2 cellular contexts compared by ENCODE assay signal in the genomic region with DNA sequence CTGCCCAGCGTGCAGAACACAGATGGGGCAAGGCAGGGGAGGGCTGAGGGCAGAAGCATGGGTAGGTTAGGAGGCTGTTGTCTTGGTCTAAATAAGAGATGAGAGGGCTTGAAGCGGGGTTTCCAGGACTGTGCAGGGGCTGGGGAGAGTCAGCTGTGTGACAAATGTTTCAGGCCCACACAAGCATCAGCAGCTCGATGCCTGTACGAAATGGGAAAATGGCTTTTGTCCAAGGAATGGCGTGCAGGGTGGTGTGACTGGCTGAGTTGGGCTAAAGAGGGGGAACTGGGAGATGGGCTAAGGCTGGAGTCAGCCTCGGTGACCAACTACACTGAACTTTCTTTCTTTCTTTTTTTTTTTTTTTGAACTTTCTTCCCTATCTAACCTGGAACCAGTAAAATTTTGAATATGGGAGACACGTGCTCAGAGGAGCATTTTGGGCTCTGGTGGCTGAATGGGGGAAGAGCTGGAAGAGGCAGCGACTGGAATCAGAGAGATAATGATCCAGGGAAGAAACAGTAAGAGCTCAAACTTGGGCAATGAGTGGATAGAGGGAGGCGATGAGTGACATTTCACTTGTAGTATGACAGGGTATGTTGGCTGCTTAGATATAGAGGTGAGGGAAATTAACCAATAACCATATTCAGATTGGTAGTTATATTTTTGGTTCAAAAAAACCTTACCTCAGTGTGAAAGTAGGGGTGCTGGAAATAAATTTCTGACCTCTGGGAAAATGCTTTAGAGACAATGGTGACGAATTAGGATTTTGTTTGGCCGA.
A peak's percentile ranks its signal among the peaks of the same experiment; 100 is the strongest.
TF ChIP-seq lines count a peak whose summit lies in the region.

No MANE protein-coding gene starts in this region.

TF ChIP-seq in SK-N-SH, 30 proteins besides CTCF, POLR2A, EP300 and RAD21:
- TF ChIP-seq MAX (IDR thresholded peaks at IDR 0.05; ENCODE audit: low read depth), result 0 out of 2 replicates have a peak, but pooled peaks have one; percentile 21
- no peak for TF ChIP-seq GATA2 (CRISPR knock-in tag; IDR thresholded peaks at IDR 0.05)

TF ChIP-seq in SK-N-SH treated with all-trans-retinoic acid at 6 μM for 48 hours, 23 proteins besides CTCF, POLR2A, EP300 and RAD21 (continued from another document):
- TF ChIP-seq TSHZ2 (CRISPR knock-in tag; IDR thresholded peaks at IDR 0.05) (no peak), ZNF565 (CRISPR knock-in tag; conservative IDR thresholded peaks at IDR 0.05; ENCODE audit: low read depth) (no peak), ZNF70 (CRISPR knock-in tag; IDR thresholded peaks at IDR 0.05) (no peak), ZC3H10 (CRISPR knock-in tag; IDR thresholded peaks at IDR 0.05) (no peak), TCF4 (CRISPR knock-in tag; IDR thresholded peaks at IDR 0.05; ENCODE audit: borderline replicate concordance) (no peak), CSRNP3 (CRISPR knock-in tag; IDR thresholded peaks at IDR 0.05) (no peak), ARNTL (CRISPR knock-in tag; IDR thresholded peaks at IDR 0.05; ENCODE audit: borderline replicate concordance, low read depth) (no peak), CSDC2 (CRISPR knock-in tag; IDR thresholded peaks at IDR 0.05) (no peak), ZFP3 (CRISPR knock-in tag; IDR thresholded peaks at IDR 0.05) (no peak)
- TF ChIP-seq, protein P1, sequence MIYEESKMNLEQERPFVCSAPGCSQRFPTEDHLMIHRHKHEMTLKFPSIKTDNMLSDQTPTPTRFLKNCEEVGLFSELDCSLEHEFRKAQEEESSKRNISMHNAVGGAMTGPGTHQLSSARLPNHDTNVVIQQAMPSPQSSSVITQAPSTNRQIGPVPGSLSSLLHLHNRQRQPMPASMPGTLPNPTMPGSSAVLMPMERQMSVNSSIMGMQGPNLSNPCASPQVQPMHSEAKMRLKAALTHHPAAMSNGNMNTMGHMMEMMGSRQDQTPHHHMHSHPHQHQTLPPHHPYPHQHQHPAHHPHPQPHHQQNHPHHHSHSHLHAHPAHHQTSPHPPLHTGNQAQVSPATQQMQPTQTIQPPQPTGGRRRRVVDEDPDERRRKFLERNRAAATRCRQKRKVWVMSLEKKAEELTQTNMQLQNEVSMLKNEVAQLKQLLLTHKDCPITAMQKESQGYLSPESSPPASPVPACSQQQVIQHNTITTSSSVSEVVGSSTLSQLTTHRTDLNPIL (CRISPR knock-in tag; IDR thresholded peaks at IDR 0.05; ENCODE audit: low read depth), result no peak
- TF ChIP-seq, protein P2, sequence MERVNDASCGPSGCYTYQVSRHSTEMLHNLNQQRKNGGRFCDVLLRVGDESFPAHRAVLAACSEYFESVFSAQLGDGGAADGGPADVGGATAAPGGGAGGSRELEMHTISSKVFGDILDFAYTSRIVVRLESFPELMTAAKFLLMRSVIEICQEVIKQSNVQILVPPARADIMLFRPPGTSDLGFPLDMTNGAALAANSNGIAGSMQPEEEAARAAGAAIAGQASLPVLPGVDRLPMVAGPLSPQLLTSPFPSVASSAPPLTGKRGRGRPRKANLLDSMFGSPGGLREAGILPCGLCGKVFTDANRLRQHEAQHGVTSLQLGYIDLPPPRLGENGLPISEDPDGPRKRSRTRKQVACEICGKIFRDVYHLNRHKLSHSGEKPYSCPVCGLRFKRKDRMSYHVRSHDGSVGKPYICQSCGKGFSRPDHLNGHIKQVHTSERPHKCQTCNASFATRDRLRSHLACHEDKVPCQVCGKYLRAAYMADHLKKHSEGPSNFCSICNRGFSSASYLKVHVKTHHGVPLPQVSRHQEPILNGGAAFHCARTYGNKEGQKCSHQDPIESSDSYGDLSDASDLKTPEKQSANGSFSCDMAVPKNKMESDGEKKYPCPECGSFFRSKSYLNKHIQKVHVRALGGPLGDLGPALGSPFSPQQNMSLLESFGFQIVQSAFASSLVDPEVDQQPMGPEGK (CRISPR knock-in tag; IDR thresholded peaks at IDR 0.05; ENCODE audit: borderline replicate concordance), result no peak
